2 cellular contexts compared by ENCODE assay signal in genomic region chr10:43825421-43825820, GRCh38.
TF ChIP-seq lines count a peak whose summit lies in the region.

No MANE protein-coding gene starts in this region.

TF ChIP-seq in liver, 16 proteins besides CTCF, POLR2A, EP300 and RAD21 (continued from another document):
- no peak for TF ChIP-seq ZBTB33 (IDR thresholded peaks at IDR 0.05)
- no peak for TF ChIP-seq RXRA (IDR thresholded peaks at IDR 0.05)
- no peak for TF ChIP-seq YY1 (IDR thresholded peaks at IDR 0.05)
- no peak for TF ChIP-seq HNF4A (conservative IDR thresholded peaks at IDR 0.05)
- TF ChIP-seq NR2F2 (IDR thresholded peaks at IDR 0.05), result no peak
- no peak for TF ChIP-seq JUND (IDR thresholded peaks at IDR 0.05)
- no peak for TF ChIP-seq REST (IDR thresholded peaks at IDR 0.05)
- TF ChIP-seq FOXA1 (IDR thresholded peaks at IDR 0.05), result no peak
- no peak for TF ChIP-seq FOXA2 (IDR thresholded peaks at IDR 0.05)
- no peak for TF ChIP-seq MAX (IDR thresholded peaks at IDR 0.05)
- no peak for TF ChIP-seq ATF3 (IDR thresholded peaks at IDR 0.05)
- no peak for TF ChIP-seq HNF4G (IDR thresholded peaks at IDR 0.05)
- no peak for TF ChIP-seq GABPA (IDR thresholded peaks at IDR 0.05 in 1 of 2, conservative IDR thresholded peaks at IDR 0.05 in 1 of 2)
- TF ChIP-seq EGR1 (IDR thresholded peaks at IDR 0.05; ENCODE audit: low read depth in 2 of 2), result no peak
- TF ChIP-seq SP1 (IDR thresholded peaks at IDR 0.05), result no peak
TF ChIP-seq in liver: peak in this region for 0.

TF ChIP-seq in HepG2, 621 proteins besides CTCF, POLR2A, EP300 and RAD21 (continued from another document):
- TF ChIP-seq HNF4A (CRISPR knock-in tag; IDR thresholded peaks at IDR 0.05), result no peak
- TF ChIP-seq ZNF530 (CRISPR knock-in tag; IDR thresholded peaks at IDR 0.05; ENCODE audit: low read depth), result no peak
- no peak for TF ChIP-seq ZNF788 (CRISPR knock-in tag; IDR thresholded peaks at IDR 0.05; ENCODE audit: borderline replicate concordance)
